Comparison of ENCODE assay signal across 1 cellular context in the genomic region with DNA sequence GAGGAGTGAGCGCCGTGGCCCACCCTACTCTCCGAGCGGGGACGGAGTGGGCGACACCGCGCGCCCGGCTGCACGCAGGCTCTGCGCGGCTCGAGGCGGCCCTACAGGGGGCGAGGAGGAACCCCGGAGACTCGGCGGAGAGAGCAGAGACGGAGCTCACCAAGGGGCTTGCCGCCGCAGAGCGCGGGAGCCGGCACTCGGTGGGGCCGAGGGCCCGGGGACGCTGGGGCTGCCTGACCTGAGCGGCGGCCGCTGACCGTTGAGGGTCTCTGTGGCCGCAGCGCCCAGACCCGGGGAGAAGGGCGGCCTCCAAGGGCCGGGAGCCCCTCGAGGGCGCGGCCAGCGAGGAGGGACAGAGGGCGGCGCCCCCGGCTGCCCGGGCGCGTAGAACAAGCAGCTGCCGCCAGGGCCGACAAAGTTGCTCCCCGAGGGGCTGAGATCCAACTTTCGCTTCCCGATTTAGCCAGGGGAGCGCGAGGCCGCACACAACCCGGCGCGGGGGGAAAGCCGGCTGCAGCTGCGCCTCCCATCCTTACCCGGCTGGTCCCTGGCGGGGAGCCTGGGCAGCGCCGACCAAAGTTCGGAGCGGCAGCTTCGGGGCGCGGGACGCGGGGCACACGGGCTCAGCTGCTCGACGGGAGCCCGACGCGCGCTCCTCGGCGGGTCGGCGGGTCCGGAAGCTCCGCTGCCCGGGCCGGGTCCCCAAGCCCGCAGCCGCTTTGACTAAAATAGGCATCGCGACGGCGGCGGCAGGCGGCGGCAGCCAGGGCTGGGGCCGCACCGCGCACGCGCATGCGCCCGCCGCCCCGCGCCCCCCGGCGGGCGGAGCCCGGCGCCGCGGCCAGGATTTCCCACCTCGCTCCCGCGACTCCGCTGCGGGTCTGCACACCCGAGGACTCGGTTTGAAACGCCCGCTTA.
TF ChIP-seq lines count a peak whose summit lies in the region.

No MANE protein-coding gene starts in this region.

TF ChIP-seq in liver, 16 proteins besides CTCF, POLR2A, EP300 and RAD21 (continued from another document):
- no peak for TF ChIP-seq REST (IDR thresholded peaks at IDR 0.05)
- TF ChIP-seq HNF4A (conservative IDR thresholded peaks at IDR 0.05): no peak
- TF ChIP-seq, protein P1, sequence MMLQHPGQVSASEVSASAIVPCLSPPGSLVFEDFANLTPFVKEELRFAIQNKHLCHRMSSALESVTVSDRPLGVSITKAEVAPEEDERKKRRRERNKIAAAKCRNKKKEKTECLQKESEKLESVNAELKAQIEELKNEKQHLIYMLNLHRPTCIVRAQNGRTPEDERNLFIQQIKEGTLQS (IDR thresholded peaks at IDR 0.05): no peak
- TF ChIP-seq FOXA1 (IDR thresholded peaks at IDR 0.05): no peak
- TF ChIP-seq GABPA (IDR thresholded peaks at IDR 0.05 in 1 of 2, conservative IDR thresholded peaks at IDR 0.05 in 1 of 2): no peak
